Comparison of ENCODE assay signal across 9 cellular contexts in genomic region chr13:106373304-106373988, GRCh38.
A peak's percentile ranks its signal among the peaks of the same experiment; 100 is the strongest.
DNase-seq lines count a peak whose midpoint lies in the region; ATAC-seq, FAIRE-seq and TF ChIP-seq lines count a peak whose summit lies in the region.
"Had no signal": no experiment of that assay in that cellular context is flagged by ENCODE, and none has a peak within 500 bp of the region (broad histone marks: within the 10 kb centered on the region; RNA-seq: fewer than 3 reads in every experiment).

No MANE protein-coding gene starts in this region.

- no peak overlapping the region for H3K27ac Mint-ChIP-seq in progenitor cell of endocrine pancreas

- H3K9ac ChIP-seq in keratinocyte (ENCODE audit: control insufficient read depth, extremely low read depth, insufficient read depth, low read length), result no peak overlapping the region

- H3K27ac ChIP-seq in keratinocyte (ENCODE audit: control insufficient read depth, insufficient read depth, low read length), result no peak overlapping the region
- no peak overlapping the region for H3K27ac ChIP-seq in body of pancreas
- H3K27ac ChIP-seq: VCaP had no signal

- no peaks in the 10 kb centered on the region for H3K9me1 ChIP-seq in keratinocyte (ENCODE audit: control insufficient read depth, extremely low read depth, insufficient read depth, low read length)

- H3K79me2 ChIP-seq in keratinocyte (ENCODE audit: control insufficient read depth, insufficient read depth, low read length), result no peaks in the 10 kb centered on the region

- H3K36me3 ChIP-seq in keratinocyte (ENCODE audit: control insufficient read depth in 2 of 2, extremely low read depth in 1 of 2, insufficient read depth in 2 of 2, low read length in 2 of 2) (no peaks in the 10 kb centered on the region), body of pancreas (replicated peaks in 1 of 2; ENCODE audit: insufficient read depth in 1 of 2, low read depth in 2 of 2) (no peaks in the 10 kb centered on the region)

- dilution Hi-C loops in keratinocyte (cut with MboI; ENCODE audit: extremely low pct_ligation_motif_present, low sequenced_read_pairs), result no loop called here

- peaks cover 26% of the 10 kb centered on the region for H3K4me1 ChIP-seq in keratinocyte (ENCODE audit: control insufficient read depth, extremely low read depth, insufficient read depth, low read length)
- H3K4me1 ChIP-seq in body of pancreas, result no peaks in the 10 kb centered on the region

- DNase-seq in GM18507 (ENCODE audit: extremely low spot score, insufficient read length, low read depth), result no peak
- peak; percentile 66 for DNase-seq in NCI-H128 (lab: John Stamatoyannopoulos, UW; ENCODE audit: unreplicated experiment)
- DNase-seq in keratinocyte (ENCODE audit: low read depth, low spot score), result no peak
- no peak for DNase-seq in body of pancreas
- no peak for DNase-seq in stimulated activated CD4-positive, alpha-beta T cell treated with anti-CD3 and anti-CD28 coated beads, Interleukin-2, amount 100 ng/mL, for 24 hours
- no peak for DNase-seq in D721Med (ENCODE audit: insufficient read length, low spot score)
- no peak for DNase-seq in progenitor cell of endocrine pancreas (ENCODE audit: low spot score, unreplicated experiment)

- WGBS in body of pancreas, 2 donors, result 50 to 52% methylated on average over 6 to 7 of the region's 7 CpGs

- no peak overlapping the region for H3K4me3 Mint-ChIP-seq in progenitor cell of endocrine pancreas (ENCODE audit: low read depth)

- no peaks in the 10 kb centered on the region for H4K20me1 ChIP-seq in keratinocyte (ENCODE audit: control insufficient read depth, extremely low read depth, insufficient read depth, low read length)

- intact Hi-C loops in body of pancreas (cut with DNase I), result no loop called here

- H2AFZ ChIP-seq in keratinocyte (ENCODE audit: control insufficient read depth, low read length), result peak overlapping the region; percentile 61

- peak; percentile 58 for ATAC-seq in HG02571 (IDR thresholded peaks at IDR 0.05; ENCODE audit: unreplicated experiment)
- no peak for ATAC-seq in body of pancreas

- H3K27me3 ChIP-seq in keratinocyte (ENCODE audit: control insufficient read depth, extremely low read depth, insufficient read depth, low read length) (no peaks in the 10 kb centered on the region), body of pancreas (no peaks in the 10 kb centered on the region)

- peaks cover 2% of the 10 kb centered on the region for H3K9me3 Mint-ChIP-seq in progenitor cell of endocrine pancreas (ENCODE audit: low read depth)

- H3K9me3 ChIP-seq in keratinocyte (ENCODE audit: control insufficient read depth, low read depth, low read length) (peaks cover 1% of the 10 kb centered on the region), body of pancreas (no peaks in the 10 kb centered on the region)

- peak; percentile 59 for FAIRE-seq in GM18507 (lab: Jason Lieb, UNC)
- peak; percentile 60 for FAIRE-seq in keratinocyte (lab: Jason Lieb, UNC)
- no peak for FAIRE-seq in D721Med (lab: Jason Lieb, UNC)

- H3K36me3 Mint-ChIP-seq in progenitor cell of endocrine pancreas (ENCODE audit: insufficient read depth), result no peaks in the 10 kb centered on the region

- TF ChIP-seq POLR2A in body of pancreas (IDR thresholded peaks at IDR 0.05), result no peak

- H3K4me3 ChIP-seq in keratinocyte (ENCODE audit: control insufficient read depth in 2 of 3, extremely low read depth in 1 of 3, insufficient read depth in 2 of 3, low read depth in 1 of 3, low read length in 3 of 3), result no peak overlapping the region
- H3K4me3 ChIP-seq in body of pancreas, result no peak overlapping the region

- H3K4me1 Mint-ChIP-seq in progenitor cell of endocrine pancreas (ENCODE audit: low read depth), result peaks cover 19% of the 10 kb centered on the region

- no peaks in the 10 kb centered on the region for H3K27me3 Mint-ChIP-seq in progenitor cell of endocrine pancreas

- H3K4me2 ChIP-seq in keratinocyte (ENCODE audit: control insufficient read depth, extremely low read depth, insufficient read depth, low read depth, low read length), result no peak overlapping the region

- no peak for TF ChIP-seq CTCF in keratinocyte (optimal IDR thresholded peaks at IDR 0.05 in 1 of 3, IDR thresholded peaks at IDR 0.05 in 1 of 3, conservative IDR thresholded peaks at IDR 0.05 in 1 of 3; ENCODE audit: extremely low read depth in 1 of 3, insufficient read depth in 2 of 3, low read length in 3 of 3)
- no peak for TF ChIP-seq CTCF in body of pancreas (IDR thresholded peaks at IDR 0.05)
- TF ChIP-seq CTCF in D721Med (IDR thresholded peaks at IDR 0.05; ENCODE audit: insufficient read depth, missing control alignments), result no peak
- no peak for TF ChIP-seq CTCF in progenitor cell of endocrine pancreas (IDR thresholded peaks at IDR 0.05; ENCODE audit: unreplicated experiment)
